8 cellular contexts compared by ENCODE assay signal in the genomic region with DNA sequence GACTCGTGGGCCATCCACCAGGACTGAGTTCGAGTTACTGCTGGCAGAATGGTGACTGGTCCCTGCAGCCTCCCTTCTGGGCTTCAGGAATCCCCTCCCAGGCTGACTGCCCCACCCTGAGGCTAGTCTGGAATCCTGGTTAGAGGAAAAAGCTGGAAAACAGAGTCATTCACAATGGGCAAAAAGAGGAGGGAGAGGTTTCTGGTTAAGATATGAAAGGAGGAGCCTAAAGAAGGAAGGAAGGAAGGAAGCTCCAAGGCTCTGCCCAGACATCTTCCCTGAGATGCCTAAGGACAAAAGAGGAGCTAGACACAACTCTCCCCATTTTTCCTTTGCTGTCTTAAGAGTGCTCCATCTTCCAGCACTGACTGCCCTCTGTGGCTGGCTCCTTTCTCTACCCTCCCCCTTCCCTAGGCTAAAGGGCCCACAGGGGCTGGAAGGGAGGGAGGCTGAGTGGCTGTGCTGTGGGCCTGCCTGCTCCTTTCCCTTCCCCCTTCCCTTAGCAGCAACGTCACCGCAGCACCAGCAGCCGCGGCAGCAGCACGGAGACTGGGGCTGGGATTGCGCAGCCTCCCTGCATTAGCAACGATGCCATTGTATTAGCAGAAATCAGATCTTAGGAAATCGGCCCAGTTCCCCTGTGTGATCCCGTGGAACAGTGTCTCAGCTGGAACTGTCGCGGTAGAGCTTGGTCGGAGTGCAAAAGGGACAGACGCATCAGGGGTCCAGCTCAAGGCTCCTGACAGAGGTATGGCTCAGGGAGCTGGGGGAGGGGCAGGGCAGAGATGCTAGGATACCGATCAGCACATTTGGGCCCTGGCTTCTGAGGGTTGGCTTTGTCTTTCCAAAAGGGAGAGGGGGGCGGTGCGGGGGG. TPM values are rescaled to one million over a fixed set of nuclear protein-coding genes. Genes with fewer than 3 reads are reported as not detected.
DNase-seq lines count a peak whose midpoint lies in the region; ATAC-seq and TF ChIP-seq lines count a peak whose summit lies in the region.

No MANE protein-coding gene starts in this region.

- no peaks in the 10 kb centered on the region for H3K9me3 ChIP-seq in OCI-LY7 (ENCODE audit: low read length)

- H3K79me2 ChIP-seq in OCI-LY7 (ENCODE audit: insufficient read depth, low read depth, low read length) = no peaks in the 10 kb centered on the region

- ATAC-seq in GM19455 (IDR thresholded peaks at IDR 0.05; ENCODE audit: unreplicated experiment) = no peak
- ATAC-seq in HG03460 (IDR thresholded peaks at IDR 0.05; ENCODE audit: unreplicated experiment) = no peak
- no peak for ATAC-seq in GM21619 (IDR thresholded peaks at IDR 0.05; ENCODE audit: unreplicated experiment)

- POLR2A ChIA-PET in OCI-LY7 (lab: Charles Lee) = interaction anchor here (1.0 to 1.1 kb wide), 2 partner anchors 11 to 16 kb away, joined by 3 read pairs; no protein-coding TSS in a partner anchor

- no peaks in the 10 kb centered on the region for H3K9me2 ChIP-seq in OCI-LY7 (ENCODE audit: insufficient read depth, low read length)

- H3K4me2 ChIP-seq in OCI-LY7 (ENCODE audit: low read length) = no peak overlapping the region

- peak; percentile 12; the same call in 1 of the 2 replicates for TF ChIP-seq CTCF in AG10803 (conservative IDR thresholded peaks at IDR 0.05; ENCODE audit: low read length)
- TF ChIP-seq CTCF in OCI-LY7 (conservative IDR thresholded peaks at IDR 0.05; ENCODE audit: low read length) = no peak

- no peaks in the 10 kb centered on the region for H4K20me1 ChIP-seq in OCI-LY7 (ENCODE audit: insufficient read depth, low read length)

- no peaks in the 10 kb centered on the region for H3K4me1 ChIP-seq in OCI-LY7 (ENCODE audit: insufficient read depth, low read length, poor library complexity, severe bottlenecking)

- H3K4me3 ChIP-seq in AG10803 (ENCODE audit: low read length) (peak overlapping the region; percentile 77), OCI-LY7 (ENCODE audit: low read depth, low read length, poor library complexity, severe bottlenecking) (no peak overlapping the region)

- intact Hi-C loops in head of caudate nucleus (cut with DNase I) = loop anchor here (5.0 kb wide), 1 partner anchor 46 kb away; the partner anchor contains the start of gene RUSC2
- intact Hi-C loops in OCI-LY7 (cut with micrococcal nuclease; ENCODE audit: unreplicated experiment) = no loop called here

- DNase-seq in AG10803 (ENCODE audit: low read depth) (peak; percentile 84), T1000 (lab: John Stamatoyannopoulos, UW) (peak; percentile 44), head of caudate nucleus (peak; percentile 74 to 93 (median 87)), occipital lobe (lab: John Stamatoyannopoulos, UW) (peak; percentile 69), OCI-LY7 (ENCODE audit: low spot score) (no peak)

- H3K27ac ChIP-seq in OCI-LY7 (ENCODE audit: low read depth, low read length, poor library complexity, severe bottlenecking) = no peak overlapping the region

- no peak overlapping the region for H2AFZ ChIP-seq in OCI-LY7 (ENCODE audit: low read length)

- BruUV-seq in OCI-LY7 (replicated peaks; lab: Mats Ljungman, UMichigan) = no TSS peak

- no peaks in the 10 kb centered on the region for H3K36me3 ChIP-seq in OCI-LY7 (ENCODE audit: insufficient read depth, low read length)

- CTCF ChIA-PET in OCI-LY7 (lab: Charles Lee; ENCODE audit: unreplicated experiment) = no interaction called here

RNA-seq across cellular contexts. Expression of gene RUSC2, which starts 48.7 kb away (rescaled TPM):
- 51.2 TPM for total RNA-seq in occipital lobe
- not detected in 2 replicates for total RNA-seq in OCI-LY7 (2014; rRNA removed; shearing (Covaris generic))
- not detected in 2 replicates for total RNA-seq in OCI-LY7 (2022)

Comparison
In these comparisons a context has a peak if more than half of its experiments do, and no peak if none do; other contexts are left out.
1. RNA of gene RUSC2, which starts 48.7 kb away (total RNA-seq): 51.2 TPM in occipital lobe (single experiment); not detected in OCI-LY7; every median in the first group is over 10 times any median in the second.